Comparison of ENCODE assay signal across 8 cellular contexts in the genomic region with DNA sequence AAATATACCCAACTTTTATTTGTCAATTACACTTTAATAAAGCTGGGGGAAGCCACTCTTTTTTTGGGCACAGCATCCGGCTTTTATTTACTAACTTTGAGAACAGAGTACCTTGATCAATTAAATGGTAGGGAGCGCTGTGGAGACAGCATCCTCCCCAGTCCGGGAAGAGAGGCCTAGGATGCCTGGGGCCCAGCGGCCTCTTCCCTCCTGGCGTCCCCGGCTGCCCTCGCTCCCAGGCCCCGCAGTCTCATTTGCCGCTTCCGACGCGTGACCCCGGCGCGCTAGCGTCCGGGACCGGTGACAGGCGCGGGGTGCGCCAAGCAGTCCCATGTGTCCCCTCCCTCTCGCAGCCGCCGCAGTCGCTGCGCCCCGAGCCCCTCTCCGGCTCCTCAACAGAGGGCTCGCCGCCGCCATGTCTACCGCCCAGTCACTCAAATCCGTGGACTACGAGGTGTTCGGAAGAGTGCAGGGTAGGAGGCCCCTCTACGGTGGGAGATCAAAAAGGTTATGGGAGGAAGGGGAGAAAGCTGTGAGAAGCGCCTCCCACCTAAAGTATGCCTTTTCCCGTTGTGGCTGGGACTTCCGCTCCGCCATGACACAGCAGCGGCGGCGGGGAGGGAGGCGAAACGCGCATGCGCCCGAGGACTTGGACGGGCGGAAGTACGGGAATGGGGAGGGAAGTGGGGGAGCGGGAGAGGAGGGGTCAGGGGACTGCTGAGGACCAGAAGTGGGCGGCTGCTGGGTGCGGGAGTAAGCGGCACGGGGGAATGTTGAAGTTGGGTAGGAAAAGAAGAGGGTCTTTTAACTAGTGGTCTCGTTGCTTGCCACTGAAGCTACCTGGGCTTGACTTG. TPM values are rescaled to one million over a fixed set of nuclear protein-coding genes. Genes with fewer than 3 reads are reported as not detected.
DNase-seq lines count a peak whose midpoint lies in the region; ATAC-seq and TF ChIP-seq lines count a peak whose summit lies in the region.

Gene ACYP2, plus strand, starts transcription at position 332 of the 854 bp plus-strand sequence.

- peak; percentile 89 for ATAC-seq in stimulated activated naive CD8-positive, alpha-beta T cell treated with anti-CD3 and anti-CD28 coated beads, Interleukin-15, Interleukin-2, amounts not matched to agents 100 U/mL and 50 U/mL, for 24 hours

- H2BK15ac ChIP-seq in H9 (ENCODE audit: low read depth, low read length), result no peak within 1 kb of the TSS; the same call in 1 of the 2 replicates

- no peak within 1 kb of the TSS for H3T11ph ChIP-seq in H9 (ENCODE audit: low read length)

- H3K27ac ChIP-seq in H9 (ENCODE audit: insufficient read length, low read depth, low read length), result peak within 1 kb of the TSS; percentile 96

- peak within 1 kb of the TSS; percentile 79 for H4K91ac ChIP-seq in H9 (ENCODE audit: insufficient read length, low read depth, low read length)

- H3K79me2 ChIP-seq in H9 (ENCODE audit: insufficient read depth, low read length), result no peaks in the 10 kb centered on the region

- in situ Hi-C loops in G401 (cut with HindIII; ENCODE audit: low sequenced_read_pairs), result no loop called here

- H3K14ac ChIP-seq in H9 (ENCODE audit: insufficient read depth, low read length), result peak within 1 kb of the TSS; percentile 95

- TF ChIP-seq CTCF in H9 (conservative IDR thresholded peaks at IDR 0.05), result no peak
- peak; percentile 27 for TF ChIP-seq CTCF in fibroblast of pulmonary artery (IDR thresholded peaks at IDR 0.05; ENCODE audit: low read length, missing control alignments)
- TF ChIP-seq CTCF in nephron (IDR thresholded peaks at IDR 0.05; ENCODE audit: unreplicated experiment in 3 of 3), result no peak

- no peak within 1 kb of the TSS for H2AK5ac ChIP-seq in H9 (ENCODE audit: insufficient read length, low read length)

- H3K9ac ChIP-seq in H9 (ENCODE audit: extremely low read depth, insufficient read length, low read length), result peak within 1 kb of the TSS; percentile 99

- H2BK120ac ChIP-seq in H9 (ENCODE audit: low read depth, low read length, poor library complexity, severe bottlenecking), result no peak within 1 kb of the TSS

- DNase-seq in G401 (ENCODE audit: low spot score), result peak; percentile 95
- peak; percentile 97 for DNase-seq in H9
- DNase-seq in M059J (ENCODE audit: low read depth), result peak; percentile 92
- DNase-seq in activated T-helper 9 cell treated with anti-CD3 and anti-CD28 coated beads, Interleukin-2, amount 50 U/mL, for 16 hours (ENCODE audit: low read depth), result peak; percentile 89
- DNase-seq in fibroblast of pulmonary artery (ENCODE audit: low read depth), result peak; percentile 98
- peak; percentile 97 for DNase-seq in stimulated activated naive CD8-positive, alpha-beta T cell treated with anti-CD3 and anti-CD28 coated beads, Interleukin-15, Interleukin-2, amounts not matched to agents 100 U/mL and 50 U/mL, for 24 hours

- peak within 1 kb of the TSS; percentile 80 for H3K4me3 ChIP-seq in fibroblast of pulmonary artery (replicated peaks; ENCODE audit: low read depth, low read length)

- H2BK20ac ChIP-seq in H9 (ENCODE audit: low read depth, low read length, poor library complexity, severe bottlenecking), result no peak within 1 kb of the TSS

- H4K8ac ChIP-seq in H9 (replicated peaks; ENCODE audit: insufficient read length, low read depth, low read length), result no peak within 1 kb of the TSS

- no peak within 1 kb of the TSS for H2BK12ac ChIP-seq in H9 (ENCODE audit: insufficient read length, low read depth, low read length)

- peak within 1 kb of the TSS; percentile 96 for H3K18ac ChIP-seq in H9 (ENCODE audit: insufficient read length, low read depth, low read length)

- H3K79me1 ChIP-seq in H9 (ENCODE audit: insufficient read depth, low read depth, low read length, poor library complexity, severe bottlenecking), result no peaks in the 10 kb centered on the region

- H3K9me3 Mint-ChIP-seq in H9, result peaks cover 19 to 21% of the 10 kb centered on the region in 2 experiments
- H3K9me3 Mint-ChIP-seq in nephron, result peaks cover 5% of the 10 kb centered on the region

- peaks cover 4 to 5% of the 10 kb centered on the region in 2 experiments; a peak in 2 of 4 replicates for H3K4me1 Mint-ChIP-seq in H9
- H3K4me1 Mint-ChIP-seq in nephron, result peaks cover 7% of the 10 kb centered on the region

- no peak within 1 kb of the TSS for H3K23ac ChIP-seq in H9 (ENCODE audit: insufficient read length, low read depth, low read length)

- H4K20me1 ChIP-seq in H9 (ENCODE audit: control insufficient read depth, insufficient read depth, insufficient read length), result no peaks in the 10 kb centered on the region

- peaks cover 5% of the 10 kb centered on the region for H3K27me3 Mint-ChIP-seq in H9 (ENCODE audit: low read depth)
- no peaks in the 10 kb centered on the region for H3K27me3 Mint-ChIP-seq in nephron (ENCODE audit: low read depth)

- H3K36me3 Mint-ChIP-seq in H9 (ENCODE audit: insufficient read depth in 1 of 3, low read depth in 3 of 3), result peaks cover 17 to 20% (median 17%) of the 10 kb centered on the region in 3 experiments
- H3K36me3 Mint-ChIP-seq in nephron (ENCODE audit: low read depth), result peaks cover 11% of the 10 kb centered on the region

- H3K23me2 ChIP-seq in H9 (ENCODE audit: insufficient read length, low read depth, low read length, poor library complexity, severe bottlenecking), result no peaks in the 10 kb centered on the region

- H3K56ac ChIP-seq in H9 (ENCODE audit: insufficient read length, low read depth, low read length), result peak within 1 kb of the TSS; percentile 95

- H3K4ac ChIP-seq in H9 (ENCODE audit: low read depth, low read length), result no peak within 1 kb of the TSS

- no CpG with 5 or more reads among the region's 57 CpGs for WGBS in H9 (ENCODE audit: extremely low coverage, insufficient read length, low lambda C conversion rate)

- peak within 1 kb of the TSS; percentile 96 for H4K5ac ChIP-seq in H9 (ENCODE audit: insufficient read length, low read depth, low read length)

- H3K27ac Mint-ChIP-seq in H9 (peak within 1 kb of the TSS; percentile 99 to 100 (median 99)), nephron (peak within 1 kb of the TSS; percentile 99 to 100 (median 99))

- H3K4me2 ChIP-seq in H9 (ENCODE audit: insufficient read depth, insufficient read length, low read length), result peak within 1 kb of the TSS; percentile 27

- H3K4me3 Mint-ChIP-seq in H9 (peak within 1 kb of the TSS; percentile 87 to 93), nephron (peak within 1 kb of the TSS; percentile 92 to 97 (median 92))

- H2AFZ ChIP-seq in H9 (ENCODE audit: low read length), result no peak within 1 kb of the TSS

- peak; percentile 83 for TF ChIP-seq POLR2A in Raji (IDR thresholded peaks at IDR 0.05; ENCODE audit: insufficient read depth, low read depth, low read length)

- H3K4me1 ChIP-seq in H9 (ENCODE audit: insufficient read depth, low read length), result no peaks in the 10 kb centered on the region

- H2BK5ac ChIP-seq in H9 (ENCODE audit: insufficient read length, low read length), result peak within 1 kb of the TSS; percentile 95

- no peaks in the 10 kb centered on the region for H3K9me3 ChIP-seq in H9 (ENCODE audit: control insufficient read depth, low read depth, low read length)

- H3K27me3 ChIP-seq in H9 (ENCODE audit: insufficient read depth, low read length), result no peaks in the 10 kb centered on the region

RNA-seq across cellular contexts. Expression of gene ACYP2, which starts in this region (rescaled TPM):
- total RNA-seq in G401 (2014; rRNA removed; shearing (Covaris generic)), result 6.2 and 15.5 TPM in 2 replicates
- total RNA-seq in H9 (2021), result 3.2 and 3.3 TPM in 2 replicates
- total RNA-seq in M059J (2014; rRNA removed; shearing (Covaris generic)), result 21.6 and 24.6 TPM in 2 replicates

Comparison
In these comparisons a context has a peak if more than half of its experiments do, and no peak if none do; other contexts are left out.
1. Peak in every context shown above with its lines: DNase-seq, ATAC-seq, H3K4me3 ChIP-seq and H3K27ac ChIP-seq.